Comparison of ENCODE assay signal across 7 cellular contexts in genomic region chr9:35659340-35659739, GRCh38. TPM values are rescaled to one million over a fixed set of nuclear protein-coding genes. Genes with fewer than 3 reads are reported as not detected.
DNase-seq lines count a peak whose midpoint lies in the region; ATAC-seq and TF ChIP-seq lines count a peak whose summit lies in the region.
"Had no signal": no experiment of that assay in that cellular context is flagged by ENCODE, and none has a peak within 500 bp of the region (broad histone marks: within the 10 kb centered on the region; RNA-seq: fewer than 3 reads in every experiment).

No MANE protein-coding gene starts in this region.

- intact Hi-C loops in left colon (cut with DNase I, micrococcal nuclease): loop anchor here in 1 of 2 donors (5.0 to 10.0 kb wide), 2 partner anchors 33 to 75 kb away; partner anchors contain the start of genes CREB3 and TLN1

- H2AFZ ChIP-seq in OCI-LY1 (ENCODE audit: low read length): no peak overlapping the region

- H3K4me2 ChIP-seq in OCI-LY1 (ENCODE audit: low read length): peak overlapping the region; percentile 91

- peak; percentile 74 for DNase-seq in A172 (ENCODE audit: low spot score)
- peak in 1 of 2 donors; percentile 68 for DNase-seq in cardiac muscle cell (ENCODE audit: low read depth in 1 of 2, low spot score in 1 of 2)
- DNase-seq in effector CD8-positive, alpha-beta T cell (lab: John Stamatoyannopoulos, UW): no peak
- DNase-seq in NCI-H2029 treated with DMSO at 0.1 percent for 48 hours (lab: John Stamatoyannopoulos, UW): no peak
- no peak for DNase-seq in left colon

- TF ChIP-seq CTCF in OCI-LY1 (IDR thresholded peaks at IDR 0.05; ENCODE audit: low read length) (no peak), cardiac muscle cell (IDR thresholded peaks at IDR 0.05; ENCODE audit: low read depth, low read length) (no peak)

- ATAC-seq in left colon: no peak

- H3F3A ChIP-seq in OCI-LY1 (ENCODE audit: insufficient read depth, low read length): no peaks in the 10 kb centered on the region

- peak overlapping the region; percentile 90 for H3K4me3 ChIP-seq in OCI-LY1 (ENCODE audit: low read depth, low read length, poor library complexity, severe bottlenecking)
- H3K4me3 ChIP-seq in cardiac muscle cell: peak overlapping the region; percentile 79

- H3K9ac ChIP-seq in OCI-LY1 (ENCODE audit: low read length): peak overlapping the region; percentile 97

- no peaks in the 10 kb centered on the region for H3K27me3 ChIP-seq in OCI-LY1 (ENCODE audit: insufficient read depth, low read length)
- H3K27me3 ChIP-seq in cardiac muscle cell: no peaks in the 10 kb centered on the region

- no peaks in the 10 kb centered on the region for H3K9me2 ChIP-seq in OCI-LY1 (ENCODE audit: low read depth, low read length)

- H3K36me3 ChIP-seq in OCI-LY1 (ENCODE audit: insufficient read depth, low read length) (peaks cover 33% of the 10 kb centered on the region; the same call in 1 of the 2 replicates), cardiac muscle cell (no peaks in the 10 kb centered on the region)

- H3K4me1 ChIP-seq in OCI-LY1 (ENCODE audit: insufficient read depth, low read length, severe bottlenecking) (peaks cover 67% of the 10 kb centered on the region), cardiac muscle cell (ENCODE audit: low read depth) (peaks cover 21% of the 10 kb centered on the region)

- H4K20me1 ChIP-seq in OCI-LY1 (ENCODE audit: insufficient read depth, low read length): no peaks in the 10 kb centered on the region

- H3K9me3 ChIP-seq in OCI-LY1 (ENCODE audit: low read length): no peaks in the 10 kb centered on the region
- H3K9me3 ChIP-seq in cardiac muscle cell (ENCODE audit: low read depth): no peaks in the 10 kb centered on the region

- H3K27ac ChIP-seq in OCI-LY1 (ENCODE audit: low read depth, low read length, poor library complexity, severe bottlenecking) (peak overlapping the region; percentile 76), cardiac muscle cell (peak overlapping the region; percentile 99)

- H3K79me2 ChIP-seq in OCI-LY1 (ENCODE audit: insufficient read depth, low read length): no peaks in the 10 kb centered on the region

RNA-seq across cellular contexts. Expression of gene CCDC107, which starts 1.2 kb away (rescaled TPM):
- total RNA-seq in A172 (2014; rRNA removed; shearing (Covaris generic)): 5.7 and 12.6 TPM in 2 replicates
- total RNA-seq in cardiac muscle cell (26.5 and 29.3 TPM in 2 replicates), left colon (10 to 100 TPM; 25.0 to 33.1 TPM)
- polyA plus RNA-seq in cardiac muscle cell: 68.5 and 75.1 TPM in 2 replicates

RNA-seq across cellular contexts. Expression of gene RMRP, which starts 1.5 kb away (rescaled TPM):
- total RNA-seq in A172 (2014; rRNA removed; shearing (Covaris generic)): 1,768 and 6,657 TPM in 2 replicates
- total RNA-seq in cardiac muscle cell: 6,299 and 17,487 TPM in 2 replicates
- polyA plus RNA-seq in cardiac muscle cell: not detected in 2 replicates
- over 10,000 TPM; 19,198 to 30,979 TPM for total RNA-seq in left colon

RNA-seq across cellular contexts. Expression of gene ARHGEF39, which starts 5.7 kb away (rescaled TPM):
- total RNA-seq in A172 (2014; rRNA removed; shearing (Covaris generic)): 2.5 and 3.6 TPM in 2 replicates
- total RNA-seq in cardiac muscle cell (1.5 and 12.6 TPM in 2 replicates), left colon (1 to 10 TPM; 5.2 to 7.6 TPM)
- polyA plus RNA-seq in cardiac muscle cell: 5.6 and 36.9 TPM in 2 replicates

RNA-seq across cellular contexts. Expression of gene SIT1, which starts 8.6 kb away (rescaled TPM):
- not detected in 2 replicates for total RNA-seq in A172 (2014; rRNA removed; shearing (Covaris generic))
- total RNA-seq in cardiac muscle cell: not detected in 2 replicates
- 0.21 and 0.46 TPM in 2 replicates for polyA plus RNA-seq in cardiac muscle cell
- total RNA-seq in left colon: 1 to 10 TPM in 1 of 2 donors, under 1 TPM in 1; 0.46 to 1.4 TPM
- total RNA-seq: lung microvascular endothelial cell had no signal

RNA-seq across cellular contexts. Expression of gene CA9, which starts 14.4 kb away (rescaled TPM):
- total RNA-seq in A172 (2014; rRNA removed; shearing (Covaris generic)): not detected in 2 replicates
- 2.4 and 3.1 TPM in 2 replicates for total RNA-seq in cardiac muscle cell
- polyA plus RNA-seq in cardiac muscle cell: 2.6 and 4.9 TPM in 2 replicates
- under 1 TPM; 0.56 to 0.89 TPM for total RNA-seq in left colon
- total RNA-seq: lung microvascular endothelial cell had no signal
